Comparison of ENCODE assay signal across 17 cellular contexts in the genomic region with DNA sequence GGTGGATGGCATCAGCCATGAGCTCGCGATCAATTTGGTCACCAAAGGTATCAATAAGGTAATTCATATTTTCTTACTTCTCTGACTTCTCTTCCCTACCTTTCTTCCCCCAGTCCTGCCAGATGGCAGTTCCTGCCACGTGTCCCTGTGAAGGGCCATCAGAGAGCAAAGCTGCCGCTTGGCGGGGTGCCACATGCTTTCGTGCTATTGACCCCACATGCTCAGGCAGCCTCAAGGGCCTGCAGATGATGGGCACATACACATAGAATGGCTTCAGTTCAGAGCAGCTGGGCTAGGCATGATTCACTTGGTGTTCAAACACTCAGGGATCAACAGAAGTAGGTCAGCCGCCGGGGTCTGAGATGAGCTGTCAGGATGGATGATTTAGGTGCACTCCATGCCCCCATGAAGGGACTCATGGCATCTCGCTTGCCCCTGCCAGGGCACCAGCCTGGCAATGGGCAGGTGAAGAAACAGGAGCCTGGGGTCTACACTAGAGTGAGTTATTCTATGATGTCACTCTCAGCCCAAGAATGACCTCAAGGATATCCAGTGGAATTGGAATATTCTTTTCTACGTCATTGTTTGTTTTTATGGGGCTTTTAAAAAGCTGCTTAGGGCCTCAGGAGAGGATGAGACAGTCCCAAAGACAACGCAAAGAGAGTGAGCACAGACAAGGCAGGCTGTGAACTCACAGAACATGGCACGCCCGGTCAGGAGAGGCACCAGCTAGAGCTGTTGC. TPM values are rescaled to one million over a fixed set of nuclear protein-coding genes. Genes with fewer than 3 reads are reported as not detected.
DNase-seq lines count a peak whose midpoint lies in the region; ATAC-seq and TF ChIP-seq lines count a peak whose summit lies in the region.
"Had no signal": no experiment of that assay in that cellular context is flagged by ENCODE, and none has a peak within 500 bp of the region (broad histone marks: within the 10 kb centered on the region; RNA-seq: fewer than 3 reads in every experiment).

No MANE protein-coding gene starts in this region.

- 77% methylated on average over 13 of the region's 13 CpGs for WGBS in right cardiac atrium

- H3K36me3 ChIP-seq in left ventricle myocardium inferior (no peaks in the 10 kb centered on the region), WERI-Rb-1 (no peaks in the 10 kb centered on the region)

- intact Hi-C loops in right cardiac atrium (cut with DNase I), result no loop called here
- intact Hi-C loops in left ventricle myocardium inferior (cut with micrococcal nuclease), result no loop called here

- DNase-seq in right cardiac atrium, result peak in 2 of 3 donors; percentile 61 to 71
- DNase-seq in left ventricle myocardium inferior, result no peak
- DNase-seq in NCI-H2171 treated with DMSO at 0.1 percent for 48 hours (lab: John Stamatoyannopoulos, UW), result peak; percentile 92
- peak; percentile 66 for DNase-seq in WERI-Rb-1
- no peak for DNase-seq in stimulated activated naive CD4-positive, alpha-beta T cell (lab: John Stamatoyannopoulos, UW)
- no peak for DNase-seq in kidney glomerular epithelial cell (lab: John Stamatoyannopoulos, UW)
- DNase-seq: activated CD8-positive, alpha-beta T cell treated with anti-CD3 and anti-CD28 coated beads for 36 hours; HCEC 1CT; left cardiac atrium; PC-3 had no signal

- H3K27ac ChIP-seq in right cardiac atrium (ENCODE audit: low read length) (no peak overlapping the region), left ventricle myocardium inferior (replicated peaks) (no peak overlapping the region), WERI-Rb-1 (peak overlapping the region; percentile 3; the same call in 1 of the 2 replicates)
- H3K27ac ChIP-seq: parathyroid adenoma had no signal

- ATAC-seq in right cardiac atrium (no peak), HG03432 (IDR thresholded peaks at IDR 0.05; ENCODE audit: unreplicated experiment) (no peak), HG02678 (IDR thresholded peaks at IDR 0.05; ENCODE audit: unreplicated experiment) (no peak)
- ATAC-seq: activated CD8-positive, alpha-beta T cell treated with anti-CD3 and anti-CD28 coated beads for 36 hours; left cardiac atrium; PC-3; stimulated activated memory B cell treated with anti-CD40 and anti-IgM and Interleukin-4, amounts not matched to agents 10 μg/mL and 1 μg/mL and 100 μg/mL, for 72 hours had no signal

- no peaks in the 10 kb centered on the region for H3K9me3 ChIP-seq in right cardiac atrium (ENCODE audit: control insufficient read depth, low read length)
- H3K9me3 ChIP-seq in left ventricle myocardium inferior (replicated peaks), result no peaks in the 10 kb centered on the region
- no peaks in the 10 kb centered on the region for H3K9me3 ChIP-seq in WERI-Rb-1 (ENCODE audit: severe bottlenecking)

- no peak for TF ChIP-seq CTCF in left ventricle myocardium inferior (IDR thresholded peaks at IDR 0.05; ENCODE audit: borderline replicate concordance)
- no peak for TF ChIP-seq CTCF in WERI-Rb-1 (IDR thresholded peaks at IDR 0.05; ENCODE audit: low read depth, low read length)

- no peak overlapping the region for H3K4me3 ChIP-seq in right cardiac atrium (ENCODE audit: low read length)
- no peak overlapping the region for H3K4me3 ChIP-seq in left ventricle myocardium inferior
- H3K4me3 ChIP-seq in WERI-Rb-1 (ENCODE audit: low read depth, low read length), result no peak overlapping the region

- H3K27me3 ChIP-seq in right cardiac atrium (ENCODE audit: control insufficient read depth, insufficient read depth) (no peaks in the 10 kb centered on the region), left ventricle myocardium inferior (ENCODE audit: low read depth) (peaks cover 18% of the 10 kb centered on the region), WERI-Rb-1 (ENCODE audit: insufficient read depth, low read depth, severe bottlenecking) (no peaks in the 10 kb centered on the region)

- H3K4me1 ChIP-seq in right cardiac atrium (ENCODE audit: control insufficient read depth, insufficient read depth, low read length) (no peaks in the 10 kb centered on the region), left ventricle myocardium inferior (no peaks in the 10 kb centered on the region)
- H3K4me1 ChIP-seq: parathyroid adenoma had no signal

RNA-seq across cellular contexts. Expression of a gene that starts 25.5 kb away (rescaled TPM):
- total RNA-seq in right cardiac atrium, result not detected
- not detected for polyA plus RNA-seq in right cardiac atrium
- total RNA-seq in left ventricle myocardium inferior, result not detected
- total RNA-seq: activated CD8-positive, alpha-beta T cell treated with anti-CD3 and anti-CD28 coated beads for 36 hours; activated T-helper 1 cell treated with anti-CD3 and anti-CD28 coated beads, Interleukin-12 subunit alpha, Interleukin-12 subunit beta, Interleukin-2, Interleukin-4 antibody, amounts not matched to agents 30 ng/mL and 10 ng/mL and 1 ng/mL, durations not matched to agents 14 hours and 24 hours and 36 hours; cerebellum; fibroblast of villous mesenchyme; left cardiac atrium; PC-3 had no signal

RNA-seq across cellular contexts. Expression of a gene that starts 43.2 kb away (rescaled TPM):
- total RNA-seq in right cardiac atrium, result 100 to 1,000 TPM in 1 of 4 donors, 10 to 100 TPM in 3; 49.8 to 120 (median 57.1) TPM
- 38.2 TPM for polyA plus RNA-seq in right cardiac atrium
- total RNA-seq in left ventricle myocardium inferior, result 31.3 TPM

Comparison
In these comparisons a context has a peak if more than half of its experiments do, and no peak if none do; other contexts are left out.
1. DNase-seq: peak in right cardiac atrium (2 of 3), NCI-H2171 treated with DMSO at 0.1 percent for 48 hours (single experiment) and WERI-Rb-1 (single experiment); none in left ventricle myocardium inferior (single experiment), stimulated activated naive CD4-positive, alpha-beta T cell (0 of 6) and kidney glomerular epithelial cell (single experiment).